21 cellular contexts compared by ENCODE assay signal in the genomic region with DNA sequence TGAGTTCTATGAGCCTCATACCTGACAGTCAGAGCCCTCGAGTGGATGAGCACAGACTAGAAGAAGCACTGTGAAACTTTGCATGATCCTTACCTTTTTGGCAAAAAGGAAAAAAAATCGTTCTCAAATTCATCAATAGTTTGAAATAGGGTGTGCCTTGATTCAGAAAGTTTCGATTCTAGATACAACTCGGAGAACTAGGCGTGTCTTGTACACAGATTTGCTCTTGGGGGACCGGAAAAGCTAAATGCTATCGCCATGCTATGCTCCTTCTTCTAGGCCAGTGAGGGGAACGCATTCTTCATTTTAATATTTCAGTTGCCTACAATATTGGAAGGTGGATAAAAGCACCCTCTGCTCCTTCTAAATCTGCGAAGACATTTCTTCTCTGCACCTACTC. TPM values are rescaled to one million over a fixed set of nuclear protein-coding genes. Genes with fewer than 3 reads are reported as not detected.
A peak's percentile ranks its signal among the peaks of the same experiment; 100 is the strongest.
DNase-seq lines count a peak whose midpoint lies in the region; ATAC-seq, FAIRE-seq and TF ChIP-seq lines count a peak whose summit lies in the region.
"Had no signal": no experiment of that assay in that cellular context is flagged by ENCODE, and none has a peak within 500 bp of the region (broad histone marks: within the 10 kb centered on the region; RNA-seq: fewer than 3 reads in every experiment).

No MANE protein-coding gene starts in this region.

- no peaks in the 10 kb centered on the region for H3K4me1 ChIP-seq in CD8-positive, alpha-beta memory T cell (ENCODE audit: insufficient read depth, low read length)
- peaks cover 51% of the 10 kb centered on the region for H3K4me1 ChIP-seq in GM12878 (ENCODE audit: control insufficient read depth, insufficient read depth, low read length)

- TF ChIP-seq EP300 in GM12878 (IDR thresholded peaks at IDR 0.05; ENCODE audit: borderline replicate concordance in 1 of 2, control insufficient read depth in 1 of 2, low read depth in 2 of 2, low read length in 2 of 2), result no peak

- peaks cover 9 to 21% of the 10 kb centered on the region in 2 donors for H3K27me3 Mint-ChIP-seq in CD8-positive, alpha-beta memory T cell
- H3K27me3 Mint-ChIP-seq in activated T-cell treated with anti-CD3 and anti-CD28 coated beads, Interleukin-2, amount 50 U/mL, for 24 hours, result peaks cover 33% of the 10 kb centered on the region

- BruUV-seq in GM12878 (replicated peaks; lab: Mats Ljungman, UMichigan), result no TSS peak

- RAD21 ChIA-PET in GM12878 (lab: Charles Lee; ENCODE audit: unreplicated experiment), result interaction anchor here (0.6 to 16.0 kb wide), 15 partner anchors 10 to 534 kb away, joined by 3 to 426 read pairs (median 6); partner anchors contain the start of genes CD86, ILDR1 and POLQ

- no peaks in the 10 kb centered on the region for H3K27me3 ChIP-seq in CD8-positive, alpha-beta memory T cell (ENCODE audit: insufficient read depth, low read length, poor library complexity, severe bottlenecking)
- H3K27me3 ChIP-seq in GM06990 (replicated peaks; ENCODE audit: control insufficient read depth, insufficient read depth, low read length), result no peaks in the 10 kb centered on the region
- H3K27me3 ChIP-seq in GM12878 (replicated peaks in 1 of 2; ENCODE audit: control insufficient read depth in 2 of 2, insufficient read depth in 2 of 2, low read length in 1 of 2), result no peaks in the 10 kb centered on the region

- H3K4me1 Mint-ChIP-seq in CD8-positive, alpha-beta memory T cell, result peaks cover 10 to 53% (median 33%) of the 10 kb centered on the region in 3 donors
- H3K4me1 Mint-ChIP-seq in activated T-cell treated with anti-CD3 and anti-CD28 coated beads, Interleukin-2, amount 50 U/mL, for 24 hours (ENCODE audit: low read depth), result peaks cover 25% of the 10 kb centered on the region

- no peaks in the 10 kb centered on the region for H4K20me1 ChIP-seq in GM12878 (ENCODE audit: control insufficient read depth, insufficient read depth)

- peaks cover 0 to 4% (median 0%) of the 10 kb centered on the region in 3 donors for H3K36me3 Mint-ChIP-seq in CD8-positive, alpha-beta memory T cell
- H3K36me3 Mint-ChIP-seq in activated T-cell treated with anti-CD3 and anti-CD28 coated beads, Interleukin-2, amount 50 U/mL, for 24 hours (ENCODE audit: low read depth), result no peaks in the 10 kb centered on the region
- H3K36me3 Mint-ChIP-seq: CD8-positive, alpha-beta T cell had no signal

- intact Hi-C loops in GM12878 (cut with micrococcal nuclease; ENCODE audit: unreplicated experiment), result loop anchor here (2.0 kb wide), 1 partner anchor 15 kb away; no protein-coding TSS in a partner anchor

- ATAC-seq in GM21529 (IDR thresholded peaks at IDR 0.05; ENCODE audit: unreplicated experiment), result peak; percentile 31
- 0 out of 3 replicates have a peak, but pooled peaks have one; percentile 5 for ATAC-seq in GM12878
- no peak for ATAC-seq in HG02840 (IDR thresholded peaks at IDR 0.05; ENCODE audit: low FRiP score, unreplicated experiment)
- ATAC-seq in GM18517 (IDR thresholded peaks at IDR 0.05; ENCODE audit: unreplicated experiment), result no peak
- ATAC-seq: CD8-positive, alpha-beta T cell; SK-N-SH treated with all-trans-retinoic acid at 6 μM for 48 hours had no signal

- H3K4me2 ChIP-seq in GM12878 (ENCODE audit: control insufficient read depth, insufficient read depth), result peak overlapping the region; percentile 88

- H3K27ac Mint-ChIP-seq in CD8-positive, alpha-beta memory T cell, result peak overlapping the region in 1 of 8 donors; percentile 40
- no peak overlapping the region for H3K27ac Mint-ChIP-seq in activated T-cell treated with anti-CD3 and anti-CD28 coated beads, Interleukin-2, amount 50 U/mL, for 24 hours
- H3K27ac Mint-ChIP-seq: CD8-positive, alpha-beta T cell had no signal

- peak overlapping the region; percentile 90 for H3K9ac ChIP-seq in GM12878 (ENCODE audit: control insufficient read depth, insufficient read depth, low read length)

- no peak for TF ChIP-seq POLR2A in GM12878 (IDR thresholded peaks at IDR 0.05; ENCODE audit: low read depth, low read length)

- no peaks in the 10 kb centered on the region for H3K9me3 ChIP-seq in CD8-positive, alpha-beta memory T cell (ENCODE audit: low read length)
- no peaks in the 10 kb centered on the region for H3K9me3 ChIP-seq in GM12878 (replicated peaks; ENCODE audit: control insufficient read depth, insufficient read depth, low read length)

- DNase-seq in CD8-positive, alpha-beta memory T cell, result no peak
- no peak for DNase-seq in GM06990 (ENCODE audit: extremely low read depth, insufficient read length)
- DNase-seq in GM12878 (ENCODE audit: low read depth, low spot score), result no peak
- no peak for DNase-seq in activated T-cell treated with anti-CD3 and anti-CD28 coated beads, Interleukin-2, amount 50 U/mL, for 24 hours
- DNase-seq: CD8-positive, alpha-beta T cell; Kasumi-1; NCI-H1417; NCI-H1930; NCI-H2171; NCI-H446 treated with DMSO at 0.1 percent for 48 hours; NCI-H774; SHP77 had no signal

- H3K36me3 ChIP-seq in CD8-positive, alpha-beta memory T cell (ENCODE audit: insufficient read depth, low read length), result no peaks in the 10 kb centered on the region
- H3K36me3 ChIP-seq in GM06990 (ENCODE audit: control insufficient read depth, insufficient read depth, low read length), result no peaks in the 10 kb centered on the region; the same call in 1 of the 2 replicates
- H3K36me3 ChIP-seq in GM12878 (ENCODE audit: control insufficient read depth in 2 of 2, insufficient read depth in 2 of 2, low read length in 1 of 2), result no peaks in the 10 kb centered on the region

- WGBS in GM12878 (ENCODE audit: insufficient coverage, insufficient replicate concordance, low lambda C conversion rate, missing lambda C conversion rate), result 0% methylated on average over 9 of the region's 9 CpGs

- TF ChIP-seq CTCF in GM06990 (IDR thresholded peaks at IDR 0.05; ENCODE audit: insufficient read depth, low read length, poor library complexity, severe bottlenecking), result no peak
- no peak for TF ChIP-seq CTCF in GM12878 (IDR thresholded peaks at IDR 0.05 in 2 of 3, conservative IDR thresholded peaks at IDR 0.05 in 1 of 3; ENCODE audit: control insufficient read depth in 2 of 3, extremely low read depth in 1 of 3, insufficient read depth in 1 of 3, low read depth in 3 of 3, low read length in 3 of 3)

- in situ Hi-C loops in GM12878 (cut with MboI), result no loop called here

- SMC1A ChIA-PET in GM12878 (lab: Charles Lee; ENCODE audit: uncharacterized antibody, unreplicated experiment), result interaction anchor here (1.0 to 33.7 kb wide), 11 partner anchors 16 to 534 kb away, joined by 3 to 882 read pairs (median 8); partner anchors contain the start of genes CD86, ILDR1 and POLQ

- CTCF ChIA-PET in CD8-positive, alpha-beta memory T cell (lab: Charles Lee), result no interaction called here
- CTCF ChIA-PET in GM12878 (lab: Yijun Ruan, JAX), result interaction anchor here (0.6 to 9.7 kb wide), 12 partner anchors 13 to 275 kb away, joined by 3 to 114 read pairs (median 6); partner anchors contain the start of gene ILDR1

- H2AFZ ChIP-seq in GM12878 (ENCODE audit: control insufficient read depth, low read depth, low read length), result no peak overlapping the region

- no peak for TF ChIP-seq RAD21 in GM12878 (IDR thresholded peaks at IDR 0.05; ENCODE audit: insufficient read depth, low read depth, low read length)

- H3K27ac ChIP-seq in CD8-positive, alpha-beta memory T cell (ENCODE audit: low read depth, low read length), result no peak overlapping the region
- peak overlapping the region; percentile 97 for H3K27ac ChIP-seq in GM12878 (ENCODE audit: control insufficient read depth, insufficient read depth)

- H3K79me2 ChIP-seq in GM12878 (ENCODE audit: control insufficient read depth, insufficient read depth, low read length), result peaks cover 89% of the 10 kb centered on the region

- no peak overlapping the region for H3K4me3 ChIP-seq in CD8-positive, alpha-beta memory T cell (ENCODE audit: low read length)
- H3K4me3 ChIP-seq in GM06990 (replicated peaks; ENCODE audit: low read depth, low read length), result peak overlapping the region; percentile 75
- H3K4me3 ChIP-seq in GM12878, result peak overlapping the region; percentile 86

- no peaks in the 10 kb centered on the region for H3K9me3 Mint-ChIP-seq in CD8-positive, alpha-beta memory T cell
- H3K9me3 Mint-ChIP-seq in activated T-cell treated with anti-CD3 and anti-CD28 coated beads, Interleukin-2, amount 50 U/mL, for 24 hours, result no peaks in the 10 kb centered on the region
- H3K9me3 Mint-ChIP-seq: CD8-positive, alpha-beta T cell had no signal

- POLR2A ChIA-PET in CD8-positive, alpha-beta memory T cell (lab: Charles Lee), result no interaction called here
- POLR2A ChIA-PET in GM12878 (lab: Charles Lee), result interaction anchor here (1.0 to 12.7 kb wide), 9 partner anchors 13 to 305 kb away, joined by 3 to 165 read pairs (median 24); partner anchors contain the start of genes FAM162A and ILDR1

- no peak for FAIRE-seq in GM12878 (lab: Jason Lieb, UNC)
- FAIRE-seq: RCC 7860 had no signal

- peak overlapping the region in 4 of 7 donors; percentile 3 to 57 (median 42) for H3K4me3 Mint-ChIP-seq in CD8-positive, alpha-beta memory T cell
- no peak overlapping the region for H3K4me3 Mint-ChIP-seq in activated T-cell treated with anti-CD3 and anti-CD28 coated beads, Interleukin-2, amount 50 U/mL, for 24 hours
- H3K4me3 Mint-ChIP-seq: CD8-positive, alpha-beta T cell had no signal

RNA-seq across cellular contexts. Expression of gene CD86, which starts 25.0 kb away (rescaled TPM):
- total RNA-seq in CD8-positive, alpha-beta memory T cell, result 1 to 10 TPM in 1 of 2 experiments, under 1 TPM in 1; 0.95 to 1.2 TPM
- polyA plus RNA-seq in CD8-positive, alpha-beta memory T cell, result not detected
- total RNA-seq in GM12878 (2013; cell fraction: nucleolus; rRNA removed), result 126 and 130 TPM in 2 replicates
- total RNA-seq in GM12878 (2014; rRNA removed) (40.9 and 50.5 TPM in 2 replicates), GM12878 (2014; rRNA removed; fragmentation: Illumina TruSeq; extraction: Trizol) (57.6 and 58.8 TPM in 2 replicates), GM12878 (2021) (41.9 and 49.8 TPM in 2 replicates)
- polyA plus RNA-seq in GM12878 (2011; ENCODE audit: low read depth), result 18.9 TPM
- polyA plus RNA-seq in GM12878 (2011; rRNA removed) (100 and 126 TPM in 2 replicates), GM12878 (2014; fragmentation: Illumina TruSeq; extraction: Trizol) (75.1 and 112 TPM in 2 replicates), GM12878 (2014; fragmentation: Nextera tagmentation; extraction: Ambion mirVana) (10 to 100 TPM; 68.0 to 79.5 TPM), GM12878 (2014; rRNA removed) (40.6 and 50.0 TPM in 2 replicates), GM12878 (2016; fragmentation: Nextera tagmentation; extraction: Ambion mirVana) (10 to 100 TPM; 48.5 to 53.5 TPM)
- polyA plus RNA-seq in GM12878 (2011; cell fraction: cytosol; rRNA removed), result 49.2 and 59.8 TPM in 2 replicates
- 32.9 and 37.0 TPM in 2 replicates for polyA plus RNA-seq in GM12878 (2011; cell fraction: nucleus; rRNA removed)
- polyA plus RNA-seq in GM12878 (2012), result 18.5 and 26.0 TPM in 2 replicates
- 63.2 and 76.4 TPM in 2 replicates for polyA minus RNA-seq in GM12878 (2011; rRNA and poly(A)+ RNA removed)
- polyA minus RNA-seq in GM12878 (2011; cell fraction: cytosol; rRNA and poly(A)+ RNA removed), result 14.0 and 20.2 TPM in 2 replicates
- polyA minus RNA-seq in GM12878 (2011; cell fraction: nucleus; rRNA and poly(A)+ RNA removed), result 45.3 and 52.9 TPM in 2 replicates
- total RNA-seq: CD8-positive, alpha-beta T cell had no signal
- polyA plus RNA-seq: AG04450, BJ had no signal

RNA-seq across cellular contexts. Expression of gene ILDR1, which starts 58.1 kb away (rescaled TPM):
- total RNA-seq in CD8-positive, alpha-beta memory T cell, result not detected
- not detected for polyA plus RNA-seq in CD8-positive, alpha-beta memory T cell
- 20.8 and 24.7 TPM in 2 replicates for total RNA-seq in GM12878 (2013; cell fraction: nucleolus; rRNA removed)
- total RNA-seq in GM12878 (2014; rRNA removed), result 8.4 and 9.7 TPM in 2 replicates
- 5.1 and 5.3 TPM in 2 replicates for total RNA-seq in GM12878 (2014; rRNA removed; fragmentation: Illumina TruSeq; extraction: Trizol)
- total RNA-seq in GM12878 (2021), result 7.4 and 7.8 TPM in 2 replicates
- polyA plus RNA-seq in GM12878 (2011; ENCODE audit: low read depth), result 2.3 TPM
- 12.0 and 12.4 TPM in 2 replicates for polyA plus RNA-seq in GM12878 (2011; rRNA removed)
- polyA plus RNA-seq in GM12878 (2011; cell fraction: cytosol; rRNA removed), result 15.0 and 17.7 TPM in 2 replicates
- 12.5 and 16.8 TPM in 2 replicates for polyA plus RNA-seq in GM12878 (2011; cell fraction: nucleus; rRNA removed)
- polyA plus RNA-seq in GM12878 (2012), result 4.5 and 7.5 TPM in 2 replicates
- polyA plus RNA-seq in GM12878 (2014; fragmentation: Illumina TruSeq; extraction: Trizol), result 5.6 and 6.2 TPM in 2 replicates
- 1 to 10 TPM; 1.3 to 1.8 TPM for polyA plus RNA-seq in GM12878 (2014; fragmentation: Nextera tagmentation; extraction: Ambion mirVana)
- polyA plus RNA-seq in GM12878 (2014; rRNA removed), result 7.9 and 8.2 TPM in 2 replicates
- polyA plus RNA-seq in GM12878 (2016; fragmentation: Nextera tagmentation; extraction: Ambion mirVana), result 1 to 10 TPM; 6.6 to 7.5 TPM
- polyA minus RNA-seq in GM12878 (2011; rRNA and poly(A)+ RNA removed), result 45.2 and 60.4 TPM in 2 replicates
- polyA minus RNA-seq in GM12878 (2011; cell fraction: cytosol; rRNA and poly(A)+ RNA removed), result 9.6 and 15.1 TPM in 2 replicates
- 20.7 and 37.2 TPM in 2 replicates for polyA minus RNA-seq in GM12878 (2011; cell fraction: nucleus; rRNA and poly(A)+ RNA removed)
- total RNA-seq: CD8-positive, alpha-beta T cell; Daoy; H4 had no signal
- polyA plus RNA-seq: AG04450, BJ had no signal

Comparison
In these comparisons a context has a peak if more than half of its experiments do, and no peak if none do; other contexts are left out.
1. ATAC-seq: peak in GM21529 (single experiment) and GM12878 (single experiment); none in HG02840 (single experiment) and GM18517 (single experiment).
2. RNA of gene CD86, which starts 25.0 kb away (total RNA-seq): 40.9 to 130 TPM in GM12878; 0.95 to 1.2 TPM in CD8-positive, alpha-beta memory T cell; every median in the first group is over 10 times any median in the second.
3. RNA of gene ILDR1, which starts 58.1 kb away (total RNA-seq): 5.1 to 24.7 TPM in GM12878; not detected in CD8-positive, alpha-beta memory T cell; every median in the first group is over 4 times any median in the second.